In the genomic region with DNA sequence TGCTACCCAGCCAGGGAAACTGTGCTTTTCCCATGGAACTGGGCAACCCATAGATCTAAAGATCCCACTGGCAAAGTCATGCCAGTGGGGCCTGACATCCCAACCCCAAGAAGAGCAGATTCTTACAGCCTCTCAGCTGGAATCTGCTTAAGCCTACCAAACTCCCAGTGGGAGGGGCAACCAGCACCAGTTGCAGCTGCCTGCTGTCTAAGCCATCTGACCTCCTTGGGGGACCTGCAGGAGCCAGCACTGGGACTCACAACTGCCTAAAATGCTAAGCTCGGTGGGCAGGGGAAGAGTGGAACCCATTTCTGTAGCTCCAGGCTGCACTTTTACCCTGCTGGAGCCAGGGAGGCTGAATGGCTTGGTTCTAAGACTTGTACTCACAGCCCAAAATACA, we compare ENCODE assay signal across 1 cellular context.
TF ChIP-seq lines count a peak whose summit lies in the region.

No MANE protein-coding gene starts in this region.

TF ChIP-seq in WTC11, 78 proteins besides CTCF, POLR2A, EP300 and RAD21 (continued from another document):
- TF ChIP-seq, protein P1, sequence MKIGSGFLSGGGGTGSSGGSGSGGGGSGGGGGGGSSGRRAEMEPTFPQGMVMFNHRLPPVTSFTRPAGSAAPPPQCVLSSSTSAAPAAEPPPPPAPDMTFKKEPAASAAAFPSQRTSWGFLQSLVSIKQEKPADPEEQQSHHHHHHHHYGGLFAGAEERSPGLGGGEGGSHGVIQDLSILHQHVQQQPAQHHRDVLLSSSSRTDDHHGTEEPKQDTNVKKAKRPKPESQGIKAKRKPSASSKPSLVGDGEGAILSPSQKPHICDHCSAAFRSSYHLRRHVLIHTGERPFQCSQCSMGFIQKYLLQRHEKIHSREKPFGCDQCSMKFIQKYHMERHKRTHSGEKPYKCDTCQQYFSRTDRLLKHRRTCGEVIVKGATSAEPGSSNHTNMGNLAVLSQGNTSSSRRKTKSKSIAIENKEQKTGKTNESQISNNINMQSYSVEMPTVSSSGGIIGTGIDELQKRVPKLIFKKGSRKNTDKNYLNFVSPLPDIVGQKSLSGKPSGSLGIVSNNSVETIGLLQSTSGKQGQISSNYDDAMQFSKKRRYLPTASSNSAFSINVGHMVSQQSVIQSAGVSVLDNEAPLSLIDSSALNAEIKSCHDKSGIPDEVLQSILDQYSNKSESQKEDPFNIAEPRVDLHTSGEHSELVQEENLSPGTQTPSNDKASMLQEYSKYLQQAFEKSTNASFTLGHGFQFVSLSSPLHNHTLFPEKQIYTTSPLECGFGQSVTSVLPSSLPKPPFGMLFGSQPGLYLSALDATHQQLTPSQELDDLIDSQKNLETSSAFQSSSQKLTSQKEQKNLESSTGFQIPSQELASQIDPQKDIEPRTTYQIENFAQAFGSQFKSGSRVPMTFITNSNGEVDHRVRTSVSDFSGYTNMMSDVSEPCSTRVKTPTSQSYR (CRISPR knock-in tag; IDR thresholded peaks at IDR 0.05): no peak
- TF ChIP-seq TP53 (CRISPR knock-in tag; IDR thresholded peaks at IDR 0.05): no peak
- TF ChIP-seq ATF1 (CRISPR knock-in tag; IDR thresholded peaks at IDR 0.05): no peak
- TF ChIP-seq, protein P2, sequence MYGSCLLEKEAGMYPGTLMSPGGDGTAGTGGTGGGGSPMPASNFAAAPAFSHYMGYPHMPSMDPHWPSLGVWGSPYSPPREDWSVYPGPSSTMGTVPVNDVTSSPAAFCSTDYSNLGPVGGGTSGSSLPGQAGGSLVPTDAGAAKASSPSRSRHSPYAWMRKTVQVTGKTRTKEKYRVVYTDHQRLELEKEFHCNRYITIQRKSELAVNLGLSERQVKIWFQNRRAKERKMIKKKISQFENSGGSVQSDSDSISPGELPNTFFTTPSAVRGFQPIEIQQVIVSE (CRISPR knock-in tag; IDR thresholded peaks at IDR 0.05; ENCODE audit: borderline replicate concordance): no peak
- TF ChIP-seq ZNF423 (CRISPR knock-in tag; IDR thresholded peaks at IDR 0.05): no peak
- TF ChIP-seq NR3C1 (CRISPR knock-in tag; conservative IDR thresholded peaks at IDR 0.05; ENCODE audit: low read depth): no peak
- TF ChIP-seq, protein P3, sequence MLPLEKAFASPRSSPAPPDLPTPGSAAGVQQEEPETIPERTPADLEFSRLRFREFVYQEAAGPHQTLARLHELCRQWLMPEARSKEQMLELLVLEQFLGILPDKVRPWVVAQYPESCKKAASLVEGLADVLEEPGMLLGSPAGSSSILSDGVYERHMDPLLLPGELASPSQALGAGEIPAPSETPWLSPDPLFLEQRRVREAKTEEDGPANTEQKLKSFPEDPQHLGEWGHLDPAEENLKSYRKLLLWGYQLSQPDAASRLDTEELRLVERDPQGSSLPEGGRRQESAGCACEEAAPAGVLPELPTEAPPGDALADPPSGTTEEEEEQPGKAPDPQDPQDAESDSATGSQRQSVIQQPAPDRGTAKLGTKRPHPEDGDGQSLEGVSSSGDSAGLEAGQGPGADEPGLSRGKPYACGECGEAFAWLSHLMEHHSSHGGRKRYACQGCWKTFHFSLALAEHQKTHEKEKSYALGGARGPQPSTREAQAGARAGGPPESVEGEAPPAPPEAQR (CRISPR knock-in tag; IDR thresholded peaks at IDR 0.05): no peak
- no peak for TF ChIP-seq HMGA2 (CRISPR knock-in tag; IDR thresholded peaks at IDR 0.05)
- no peak for TF ChIP-seq ZNF317 (CRISPR knock-in tag; IDR thresholded peaks at IDR 0.05; ENCODE audit: borderline replicate concordance, low read depth)
- TF ChIP-seq, protein P4, sequence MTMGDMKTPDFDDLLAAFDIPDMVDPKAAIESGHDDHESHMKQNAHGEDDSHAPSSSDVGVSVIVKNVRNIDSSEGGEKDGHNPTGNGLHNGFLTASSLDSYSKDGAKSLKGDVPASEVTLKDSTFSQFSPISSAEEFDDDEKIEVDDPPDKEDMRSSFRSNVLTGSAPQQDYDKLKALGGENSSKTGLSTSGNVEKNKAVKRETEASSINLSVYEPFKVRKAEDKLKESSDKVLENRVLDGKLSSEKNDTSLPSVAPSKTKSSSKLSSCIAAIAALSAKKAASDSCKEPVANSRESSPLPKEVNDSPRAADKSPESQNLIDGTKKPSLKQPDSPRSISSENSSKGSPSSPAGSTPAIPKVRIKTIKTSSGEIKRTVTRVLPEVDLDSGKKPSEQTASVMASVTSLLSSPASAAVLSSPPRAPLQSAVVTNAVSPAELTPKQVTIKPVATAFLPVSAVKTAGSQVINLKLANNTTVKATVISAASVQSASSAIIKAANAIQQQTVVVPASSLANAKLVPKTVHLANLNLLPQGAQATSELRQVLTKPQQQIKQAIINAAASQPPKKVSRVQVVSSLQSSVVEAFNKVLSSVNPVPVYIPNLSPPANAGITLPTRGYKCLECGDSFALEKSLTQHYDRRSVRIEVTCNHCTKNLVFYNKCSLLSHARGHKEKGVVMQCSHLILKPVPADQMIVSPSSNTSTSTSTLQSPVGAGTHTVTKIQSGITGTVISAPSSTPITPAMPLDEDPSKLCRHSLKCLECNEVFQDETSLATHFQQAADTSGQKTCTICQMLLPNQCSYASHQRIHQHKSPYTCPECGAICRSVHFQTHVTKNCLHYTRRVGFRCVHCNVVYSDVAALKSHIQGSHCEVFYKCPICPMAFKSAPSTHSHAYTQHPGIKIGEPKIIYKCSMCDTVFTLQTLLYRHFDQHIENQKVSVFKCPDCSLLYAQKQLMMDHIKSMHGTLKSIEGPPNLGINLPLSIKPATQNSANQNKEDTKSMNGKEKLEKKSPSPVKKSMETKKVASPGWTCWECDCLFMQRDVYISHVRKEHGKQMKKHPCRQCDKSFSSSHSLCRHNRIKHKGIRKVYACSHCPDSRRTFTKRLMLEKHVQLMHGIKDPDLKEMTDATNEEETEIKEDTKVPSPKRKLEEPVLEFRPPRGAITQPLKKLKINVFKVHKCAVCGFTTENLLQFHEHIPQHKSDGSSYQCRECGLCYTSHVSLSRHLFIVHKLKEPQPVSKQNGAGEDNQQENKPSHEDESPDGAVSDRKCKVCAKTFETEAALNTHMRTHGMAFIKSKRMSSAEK (CRISPR knock-in tag; IDR thresholded peaks at IDR 0.05; ENCODE audit: borderline replicate concordance): no peak
- TF ChIP-seq ETV6 (CRISPR knock-in tag; IDR thresholded peaks at IDR 0.05): no peak
